Comparison of ENCODE assay signal across 9 cellular contexts in genomic region chr11:75430692-75431532, GRCh38. TPM values are rescaled to one million over a fixed set of nuclear protein-coding genes. Genes with fewer than 3 reads are reported as not detected.
DNase-seq lines count a peak whose midpoint lies in the region; ATAC-seq and TF ChIP-seq lines count a peak whose summit lies in the region.
"Had no signal": no experiment of that assay in that cellular context is flagged by ENCODE, and none has a peak within 500 bp of the region (broad histone marks: within the 10 kb centered on the region; RNA-seq: fewer than 3 reads in every experiment).

No MANE protein-coding gene starts in this region.

- peak overlapping the region; percentile 74 for H3K4me3 Mint-ChIP-seq in stimulated activated naive CD8-positive, alpha-beta T cell treated with anti-CD3 and anti-CD28 coated beads, Interleukin-15, Interleukin-2, amounts not matched to agents 100 ng/mL and 50 ng/mL, for 24 hours
- peak overlapping the region; percentile 49 for H3K4me3 Mint-ChIP-seq in activated naive CD8-positive, alpha-beta T cell treated with anti-CD3 and anti-CD28 coated beads for 36 hours

- no peak for TF ChIP-seq CTCF in lower lobe of right lung (IDR thresholded peaks at IDR 0.05)

- intact Hi-C loops in lower lobe of right lung (cut with DNase I) = no loop called here
- intact Hi-C loops in aorta (cut with DNase I) = no loop called here

- no peak for ATAC-seq in stimulated activated naive CD8-positive, alpha-beta T cell treated with anti-CD3 and anti-CD28 coated beads, Interleukin-15, Interleukin-2, amounts not matched to agents 100 U/mL and 50 U/mL, for 24 hours
- peak in 1 of 2 donors; percentile 4 for ATAC-seq in lower lobe of right lung
- no peak for ATAC-seq in aorta (ENCODE audit: low FRiP score)
- no peak for ATAC-seq in HG02870 (IDR thresholded peaks at IDR 0.05; ENCODE audit: unreplicated experiment)

- 30 to 34% methylated on average over 33 of the region's 33 CpGs for WGBS in aorta, 2 donors

- no peaks in the 10 kb centered on the region for H3K9me3 ChIP-seq in lower lobe of right lung
- no peaks in the 10 kb centered on the region for H3K9me3 ChIP-seq in aorta (ENCODE audit: control insufficient read depth, low read length)

- DNase-seq in stimulated activated naive CD8-positive, alpha-beta T cell treated with anti-CD3 and anti-CD28 coated beads, Interleukin-15, Interleukin-2, amounts not matched to agents 100 U/mL and 50 U/mL, for 24 hours = no peak
- no peak for DNase-seq in activated naive CD8-positive, alpha-beta T cell treated with anti-CD3 and anti-CD28 coated beads for 36 hours
- DNase-seq in lower lobe of right lung (no peak), aorta (peak; percentile 43 to 61), cerebellar nuclear complex (lab: John Stamatoyannopoulos, UW) (no peak), foreskin melanocyte (no peak)
- DNase-seq: NCI-H510A treated with DMSO at 0.1 percent for 48 hours had no signal

- peak overlapping the region; percentile 59 for H3K27ac Mint-ChIP-seq in stimulated activated naive CD8-positive, alpha-beta T cell treated with anti-CD3 and anti-CD28 coated beads, Interleukin-15, Interleukin-2, amounts not matched to agents 100 ng/mL and 50 ng/mL, for 24 hours
- H3K27ac Mint-ChIP-seq in activated naive CD8-positive, alpha-beta T cell treated with anti-CD3 and anti-CD28 coated beads for 36 hours = no peak overlapping the region

- peaks cover 50% of the 10 kb centered on the region for H3K27me3 Mint-ChIP-seq in stimulated activated naive CD8-positive, alpha-beta T cell treated with anti-CD3 and anti-CD28 coated beads, Interleukin-15, Interleukin-2, amounts not matched to agents 100 ng/mL and 50 ng/mL, for 24 hours
- H3K27me3 Mint-ChIP-seq in activated naive CD8-positive, alpha-beta T cell treated with anti-CD3 and anti-CD28 coated beads for 36 hours = peaks cover 59% of the 10 kb centered on the region

- H3K4me3 ChIP-seq in lower lobe of right lung = peak overlapping the region; percentile 50
- H3K4me3 ChIP-seq in aorta (ENCODE audit: low read length in 2 of 2) = no peak overlapping the region

- H3K36me3 ChIP-seq in lower lobe of right lung = no peaks in the 10 kb centered on the region
- H3K36me3 ChIP-seq in aorta (ENCODE audit: control insufficient read depth in 1 of 2, insufficient read depth in 2 of 2, low read length in 1 of 2) = no peaks in the 10 kb centered on the region

- H3K27ac ChIP-seq in lower lobe of right lung (peak overlapping the region; percentile 74), aorta (ENCODE audit: low read depth in 1 of 2, low read length in 2 of 2) (no peak overlapping the region)

- peaks cover 8% of the 10 kb centered on the region for H3K36me3 Mint-ChIP-seq in stimulated activated naive CD8-positive, alpha-beta T cell treated with anti-CD3 and anti-CD28 coated beads, Interleukin-15, Interleukin-2, amounts not matched to agents 100 ng/mL and 50 ng/mL, for 24 hours (ENCODE audit: low read depth)
- H3K36me3 Mint-ChIP-seq in activated naive CD8-positive, alpha-beta T cell treated with anti-CD3 and anti-CD28 coated beads for 36 hours = peaks cover 6% of the 10 kb centered on the region

- H3K4me1 ChIP-seq in lower lobe of right lung (peaks cover 17% of the 10 kb centered on the region), aorta (ENCODE audit: control insufficient read depth in 1 of 2, insufficient read depth in 2 of 2, low read length in 2 of 2) (no peaks in the 10 kb centered on the region)

- H3K9me3 Mint-ChIP-seq in stimulated activated naive CD8-positive, alpha-beta T cell treated with anti-CD3 and anti-CD28 coated beads, Interleukin-15, Interleukin-2, amounts not matched to agents 100 ng/mL and 50 ng/mL, for 24 hours = peaks cover 9% of the 10 kb centered on the region
- H3K9me3 Mint-ChIP-seq in activated naive CD8-positive, alpha-beta T cell treated with anti-CD3 and anti-CD28 coated beads for 36 hours = peaks cover 6% of the 10 kb centered on the region

- peaks cover 13% of the 10 kb centered on the region for H3K4me1 Mint-ChIP-seq in stimulated activated naive CD8-positive, alpha-beta T cell treated with anti-CD3 and anti-CD28 coated beads, Interleukin-15, Interleukin-2, amounts not matched to agents 100 ng/mL and 50 ng/mL, for 24 hours (ENCODE audit: low read depth)
- peaks cover 19% of the 10 kb centered on the region for H3K4me1 Mint-ChIP-seq in activated naive CD8-positive, alpha-beta T cell treated with anti-CD3 and anti-CD28 coated beads for 36 hours

- H3K27me3 ChIP-seq in lower lobe of right lung (ENCODE audit: low read depth) (peaks cover 24% of the 10 kb centered on the region), aorta (ENCODE audit: control insufficient read depth in 1 of 2, insufficient read depth in 2 of 2, low read length in 1 of 2) (no peaks in the 10 kb centered on the region)

RNA-seq across cellular contexts. Expression of gene KLHL35, which starts 2.1 kb away (rescaled TPM):
- under 1 TPM; 0.21 to 0.58 TPM for total RNA-seq in activated naive CD8-positive, alpha-beta T cell treated with anti-CD3 and anti-CD28 coated beads for 36 hours
- total RNA-seq in lower lobe of right lung (2.6 TPM), aorta (1 to 10 TPM; 1.3 to 3.1 TPM)
- polyA plus RNA-seq in aorta = 1 to 10 TPM in 1 of 2 donors, under 1 TPM in 1; 0.75 to 2.4 TPM

RNA-seq across cellular contexts. Expression of gene RPS3, which starts 31.6 kb away (rescaled TPM):
- total RNA-seq in activated naive CD8-positive, alpha-beta T cell treated with anti-CD3 and anti-CD28 coated beads for 36 hours = 1,000 to 10,000 TPM; 4,132 to 4,264 TPM
- total RNA-seq in lower lobe of right lung (1,761 TPM), aorta (1,000 to 10,000 TPM; 1,466 to 1,593 TPM)
- polyA plus RNA-seq in aorta = 1,000 to 10,000 TPM; 2,194 to 3,688 TPM

Comparison
In these comparisons a context has a peak if more than half of its experiments do, and no peak if none do; other contexts are left out.
1. DNase-seq: peak in aorta (2 of 2); none in stimulated activated naive CD8-positive, alpha-beta T cell treated with anti-CD3 and anti-CD28 coated beads, Interleukin-15, Interleukin-2, amounts not matched to agents 100 U/mL and 50 U/mL, for 24 hours (single experiment), activated naive CD8-positive, alpha-beta T cell treated with anti-CD3 and anti-CD28 coated beads for 36 hours (single experiment), lower lobe of right lung (single experiment), cerebellar nuclear complex (0 of 2) and foreskin melanocyte (single experiment).